8 cellular contexts compared by ENCODE assay signal in the genomic region with DNA sequence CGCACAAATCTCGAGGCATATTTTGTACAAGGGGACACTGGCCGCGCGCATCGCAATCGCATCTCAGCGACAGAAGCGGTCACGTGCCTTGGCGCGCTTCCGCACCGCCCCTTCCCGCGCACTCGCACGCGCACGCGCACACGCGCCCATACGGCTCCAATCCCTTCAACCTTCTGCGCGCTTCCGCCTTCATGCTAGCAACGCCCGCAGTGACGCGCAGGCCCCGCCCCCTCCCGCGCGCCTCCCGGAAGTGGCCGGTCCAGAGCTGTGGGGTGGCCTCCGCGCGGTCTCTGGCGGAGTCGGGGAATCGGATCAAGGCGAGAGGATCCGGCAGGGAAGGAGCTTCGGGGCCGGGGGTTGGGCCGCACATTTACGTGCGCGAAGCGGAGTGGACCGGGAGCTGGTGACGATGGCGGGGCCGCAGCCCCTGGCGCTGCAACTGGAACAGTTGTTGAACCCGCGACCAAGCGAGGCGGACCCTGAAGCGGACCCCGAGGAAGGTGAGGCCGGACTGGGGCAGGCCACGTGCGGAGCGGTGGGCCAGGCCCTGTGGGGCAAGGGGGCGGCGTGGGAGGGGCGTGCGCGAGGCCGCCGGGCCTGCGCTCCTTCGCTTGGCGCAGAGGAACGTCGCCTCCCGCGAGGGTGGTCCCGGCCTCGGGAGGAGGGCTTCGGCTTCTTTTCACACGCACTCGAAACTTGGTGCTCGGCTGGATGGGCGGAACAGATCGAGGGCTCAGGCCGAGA. TPM values are rescaled to one million over a fixed set of nuclear protein-coding genes. Genes with fewer than 3 reads are reported as not detected.
DNase-seq lines count a peak whose midpoint lies in the region; ATAC-seq and TF ChIP-seq lines count a peak whose summit lies in the region.

A gene with protein sequence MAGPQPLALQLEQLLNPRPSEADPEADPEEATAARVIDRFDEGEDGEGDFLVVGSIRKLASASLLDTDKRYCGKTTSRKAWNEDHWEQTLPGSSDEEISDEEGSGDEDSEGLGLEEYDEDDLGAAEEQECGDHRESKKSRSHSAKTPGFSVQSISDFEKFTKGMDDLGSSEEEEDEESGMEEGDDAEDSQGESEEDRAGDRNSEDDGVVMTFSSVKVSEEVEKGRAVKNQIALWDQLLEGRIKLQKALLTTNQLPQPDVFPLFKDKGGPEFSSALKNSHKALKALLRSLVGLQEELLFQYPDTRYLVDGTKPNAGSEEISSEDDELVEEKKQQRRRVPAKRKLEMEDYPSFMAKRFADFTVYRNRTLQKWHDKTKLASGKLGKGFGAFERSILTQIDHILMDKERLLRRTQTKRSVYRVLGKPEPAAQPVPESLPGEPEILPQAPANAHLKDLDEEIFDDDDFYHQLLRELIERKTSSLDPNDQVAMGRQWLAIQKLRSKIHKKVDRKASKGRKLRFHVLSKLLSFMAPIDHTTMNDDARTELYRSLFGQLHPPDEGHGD (plus strand): TSS at position 238 of the 744 bp plus-strand sequence. CDS start 172 bp downstream, at position 410.

- peaks cover 34% of the 10 kb centered on the region for H3K27me3 ChIP-seq in CD4-positive, alpha-beta T cell (ENCODE audit: control insufficient read depth, insufficient read depth, low read length)

- H3K27ac Mint-ChIP-seq in CD4-positive, alpha-beta T cell = peak within 1 kb of the TSS; percentile 84
- H3K27ac Mint-ChIP-seq in activated CD4-positive, alpha-beta memory T cell treated with anti-CD3 and anti-CD28 coated beads for 36 hours = peak within 1 kb of the TSS; percentile 89

- intact Hi-C loops in CD4-positive, alpha-beta T cell (cut with DNase I, micrococcal nuclease) = loop anchor here (1.0 to 5.0 kb wide), 7 partner anchors 16 to 538 kb away; partner anchors contain the start of genes ACACA (in 1 of the 2), DUSP14 (in 1 of the 2), GGNBP2 (in 1 of the 2) and TADA2A (in 1 of the 2)
- intact Hi-C loops in activated CD4-positive, alpha-beta memory T cell treated with anti-CD3 and anti-CD28 coated beads for 36 hours (cut with micrococcal nuclease) = loop anchor here (5.0 to 10.0 kb wide), 5 partner anchors 78 to 796 kb away; partner anchors contain the start of gene HNF1B
- intact Hi-C loops in lower leg skin (cut with DNase I; ENCODE audit: low total_unique reads) = no loop called here

- H3K27me3 Mint-ChIP-seq in CD4-positive, alpha-beta T cell = peaks cover 46% of the 10 kb centered on the region
- peaks cover 30% of the 10 kb centered on the region for H3K27me3 Mint-ChIP-seq in activated CD4-positive, alpha-beta memory T cell treated with anti-CD3 and anti-CD28 coated beads for 36 hours

- H3K9me3 Mint-ChIP-seq in CD4-positive, alpha-beta T cell = no peaks in the 10 kb centered on the region
- no peaks in the 10 kb centered on the region for H3K9me3 Mint-ChIP-seq in activated CD4-positive, alpha-beta memory T cell treated with anti-CD3 and anti-CD28 coated beads for 36 hours

- DNase-seq in CD4-positive, alpha-beta T cell = peak; percentile 89 to 98 (median 94)
- DNase-seq in HK-2 (ENCODE audit: unreplicated experiment) (peak; percentile 98), NCI-H82 treated with DMSO at 0.1 percent for 48 hours (lab: John Stamatoyannopoulos, UW; ENCODE audit: unreplicated experiment) (peak; percentile 92), dermis microvascular lymphatic vessel endothelial cell (ENCODE audit: low read depth in 2 of 2) (peak; percentile 88 to 97), lower leg skin (ENCODE audit: low spot score in 2 of 2) (peak; percentile 95 to 99)
- DNase-seq in activated CD4-positive, alpha-beta memory T cell treated with anti-CD3 and anti-CD28 coated beads for 36 hours = peak; percentile 97
- peak; percentile 95 to 96 for DNase-seq in stimulated activated CD4-positive, alpha-beta T cell treated with anti-CD3 and anti-CD28 coated beads, Interleukin-4, amount 100 ng/mL, for 4 hours

- peaks cover 55% of the 10 kb centered on the region for H3K36me3 Mint-ChIP-seq in CD4-positive, alpha-beta T cell (ENCODE audit: low read depth)
- H3K36me3 Mint-ChIP-seq in activated CD4-positive, alpha-beta memory T cell treated with anti-CD3 and anti-CD28 coated beads for 36 hours = peaks cover 37% of the 10 kb centered on the region

- peak within 1 kb of the TSS; percentile 62 for H3K27ac ChIP-seq in CD4-positive, alpha-beta T cell (ENCODE audit: low read depth, low read length)

- TF ChIP-seq POLR2A in lower leg skin (IDR thresholded peaks at IDR 0.05) = peak in 1 of 2 donors; percentile 15

- CTCF ChIA-PET in CD4-positive, alpha-beta T cell (lab: Charles Lee) = interaction anchor here (1.1 kb wide), 1 partner anchor 12 kb away, joined by 5 read pairs; no protein-coding TSS in a partner anchor
- CTCF ChIA-PET in activated CD4-positive, alpha-beta memory T cell treated with anti-CD3 and anti-CD28 coated beads for 36 hours (lab: Charles Lee) = interaction anchor here (0.7 to 2.1 kb wide), 8 partner anchors 10 to 424 kb away, joined by 3 to 7 read pairs (median 3); no protein-coding TSS in a partner anchor

- peak within 1 kb of the TSS; percentile 86 for H3K4me3 ChIP-seq in lower leg skin (ENCODE audit: low read depth, poor library complexity, severe bottlenecking)

- ATAC-seq in CD4-positive, alpha-beta T cell (ENCODE audit: poor library complexity) = peak; percentile 93
- peak; percentile 91 for ATAC-seq in GM19455 (IDR thresholded peaks at IDR 0.05; ENCODE audit: unreplicated experiment)

- TF ChIP-seq CTCF in CD4-positive, alpha-beta T cell (IDR thresholded peaks at IDR 0.05) = no peak
- TF ChIP-seq CTCF in lower leg skin (IDR thresholded peaks at IDR 0.05) = no peak

- POLR2A ChIA-PET in CD4-positive, alpha-beta T cell (lab: Charles Lee) = interaction anchor here (1.0 to 2.4 kb wide), 9 partner anchors 10 to 403 kb away, joined by 3 to 16 read pairs (median 6); partner anchors contain the start of genes LHX1 and MRM1
- POLR2A ChIA-PET in activated CD4-positive, alpha-beta memory T cell treated with anti-CD3 and anti-CD28 coated beads for 36 hours (lab: Charles Lee) = interaction anchor here (0.6 to 2.1 kb wide), 6 partner anchors 9 to 340 kb away, joined by 3 to 9 read pairs (median 4); partner anchors contain the start of gene LHX1

- 1% methylated on average over 24 to 79 of the region's 90 CpGs for WGBS in lower leg skin, 2 donors

- no peaks in the 10 kb centered on the region for H3K9me3 ChIP-seq in CD4-positive, alpha-beta T cell (ENCODE audit: control insufficient read depth, low read length)

- H3K4me1 Mint-ChIP-seq in CD4-positive, alpha-beta T cell (ENCODE audit: low read depth) = peaks cover 70% of the 10 kb centered on the region
- H3K4me1 Mint-ChIP-seq in activated CD4-positive, alpha-beta memory T cell treated with anti-CD3 and anti-CD28 coated beads for 36 hours (ENCODE audit: low read depth) = peaks cover 46% of the 10 kb centered on the region

- H3K4me3 Mint-ChIP-seq in CD4-positive, alpha-beta T cell = peak within 1 kb of the TSS; percentile 88
- H3K4me3 Mint-ChIP-seq in activated CD4-positive, alpha-beta memory T cell treated with anti-CD3 and anti-CD28 coated beads for 36 hours = peak within 1 kb of the TSS; percentile 94

RNA-seq across cellular contexts. Expression of the gene that starts here (rescaled TPM):
- total RNA-seq in CD4-positive, alpha-beta T cell = 10 to 100 TPM; 40.3 to 40.8 TPM
- total RNA-seq in activated CD4-positive, alpha-beta memory T cell treated with anti-CD3 and anti-CD28 coated beads for 36 hours = 10 to 100 TPM; 85.6 to 89.1 TPM
- total RNA-seq in dermis microvascular lymphatic vessel endothelial cell = 18.9 and 19.1 TPM in 2 replicates
- 10 to 100 TPM; 32.1 to 64.4 (median 50.6) TPM for total RNA-seq in lower leg skin

Comparison
In these comparisons a context has a peak if more than half of its experiments do, and no peak if none do; other contexts are left out.
1. Peak in every context shown above with its lines: DNase-seq, ATAC-seq, H3K4me3 ChIP-seq and H3K27ac ChIP-seq.